ENCODE assay signal across 8 cellular contexts in the genomic region with DNA sequence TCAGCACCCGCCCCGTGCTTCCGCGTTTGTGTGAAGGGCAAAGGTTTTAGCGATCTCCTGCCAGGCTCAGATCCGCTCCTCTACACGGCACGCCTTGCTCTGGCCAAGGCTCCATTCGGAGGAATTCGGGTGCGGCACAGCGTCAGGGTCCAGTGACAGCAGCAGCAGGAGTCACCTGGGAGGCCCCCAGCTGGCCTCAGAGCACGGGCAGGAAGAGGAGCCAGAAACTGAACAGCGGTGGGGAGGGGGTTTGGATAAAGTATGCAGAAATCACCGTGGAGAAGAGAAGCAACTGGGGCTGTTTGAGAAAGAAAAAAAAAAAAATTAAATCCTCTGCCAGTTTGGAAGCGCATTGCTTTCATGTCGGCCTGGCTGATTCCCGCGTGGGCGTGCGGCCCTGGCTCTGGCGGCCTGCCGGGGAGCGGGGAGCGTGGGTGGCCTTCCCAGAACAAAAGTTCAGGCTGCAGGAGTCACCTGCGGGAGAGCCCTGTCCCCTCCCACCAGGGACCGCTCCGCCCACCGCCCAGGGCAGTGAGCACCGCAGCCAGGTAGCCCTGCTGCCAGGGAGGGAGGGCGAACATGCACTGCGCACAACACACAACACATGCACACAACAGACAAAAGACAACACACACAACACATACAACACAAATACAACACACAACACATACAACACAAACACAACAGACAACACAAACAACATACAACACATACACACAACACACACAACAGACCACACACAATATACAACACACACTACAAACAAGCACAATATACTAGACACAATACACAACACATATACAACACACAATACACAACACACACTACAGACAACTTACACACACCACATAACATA.
DNase-seq lines count a peak whose midpoint lies in the region; ATAC-seq and TF ChIP-seq lines count a peak whose summit lies in the region.

No MANE protein-coding gene starts in this region.

- H3K9ac ChIP-seq in H9 (ENCODE audit: extremely low read depth, insufficient read length, low read length) (no peak overlapping the region), NT2/D1 (ENCODE audit: insufficient read length, low read depth) (peak overlapping the region; percentile 44)

- H2BK15ac ChIP-seq in H9 (ENCODE audit: low read depth, low read length), result no peak overlapping the region

- TF ChIP-seq CTCF in H9 (conservative IDR thresholded peaks at IDR 0.05) (no peak), esophagus muscularis mucosa (IDR thresholded peaks at IDR 0.05) (no peak), nephron progenitor cell (IDR thresholded peaks at IDR 0.05) (no peak)

- H3K36me3 ChIP-seq in NT2/D1 (ENCODE audit: insufficient read depth, insufficient read length, low read length) (no peaks in the 10 kb centered on the region), esophagus muscularis mucosa (no peaks in the 10 kb centered on the region)

- peaks cover 25% of the 10 kb centered on the region for H3K27me3 Mint-ChIP-seq in H9 (ENCODE audit: low read depth)
- H3K27me3 Mint-ChIP-seq in nephron progenitor cell (ENCODE audit: low read depth, poor library complexity), result peaks cover 21% of the 10 kb centered on the region

- H2BK20ac ChIP-seq in H9 (ENCODE audit: low read depth, low read length, poor library complexity, severe bottlenecking), result no peak overlapping the region

- ATAC-seq in GM21390 (IDR thresholded peaks at IDR 0.05; ENCODE audit: unreplicated experiment), result no peak
- ATAC-seq in GM18505 (IDR thresholded peaks at IDR 0.05; ENCODE audit: unreplicated experiment), result no peak

- peak overlapping the region in 1 of 3 experiments; percentile 42; a peak in 1 of 7 replicates for H3K27ac Mint-ChIP-seq in H9
- H3K27ac Mint-ChIP-seq in nephron progenitor cell, result no peak overlapping the region

- no peak for TF ChIP-seq POLR2A in esophagus muscularis mucosa (IDR thresholded peaks at IDR 0.05; ENCODE audit: low read depth)
- no peak for TF ChIP-seq POLR2A in GM18505 (IDR thresholded peaks at IDR 0.05; ENCODE audit: borderline replicate concordance, extremely low read depth, insufficient read depth, insufficient read length)

- peak overlapping the region; percentile 31 for H3K4me3 ChIP-seq in NT2/D1 (ENCODE audit: insufficient read length, low read depth)
- H3K4me3 ChIP-seq in esophagus muscularis mucosa, result peak overlapping the region; percentile 17 to 31 (median 24)

- no peaks in the 10 kb centered on the region for H4K20me1 ChIP-seq in H9 (ENCODE audit: control insufficient read depth, insufficient read depth, insufficient read length)

- no peak overlapping the region for H3K18ac ChIP-seq in H9 (ENCODE audit: insufficient read length, low read depth, low read length)

- no peak overlapping the region for H2BK12ac ChIP-seq in H9 (ENCODE audit: insufficient read length, low read depth, low read length)

- no CpG with 5 or more reads among the region's 32 CpGs for WGBS in H9 (ENCODE audit: extremely low coverage, insufficient read length, low lambda C conversion rate)
- 15% methylated on average over 23 of the region's 32 CpGs for WGBS in esophagus muscularis mucosa

- peak; percentile 84 for DNase-seq in H9
- DNase-seq in NT2/D1 (ENCODE audit: low read depth, low spot score), result no peak
- peak; percentile 93 for DNase-seq in esophagus muscularis mucosa (ENCODE audit: extremely low spot score)
- DNase-seq in nephron progenitor cell, result peak; percentile 65
- no peak for DNase-seq in dedifferentiated amniotic fluid mesenchymal stem cell (ENCODE audit: extremely low spot score)
- no peak for DNase-seq in NCI-H1048 (lab: John Stamatoyannopoulos, UW)

- H3K4me1 Mint-ChIP-seq in H9 (peaks cover 35 to 51% of the 10 kb centered on the region in 2 experiments), nephron progenitor cell (peaks cover 9% of the 10 kb centered on the region)

- H4K5ac ChIP-seq in H9 (ENCODE audit: insufficient read length, low read depth, low read length), result no peak overlapping the region

- no peak overlapping the region for H3K27ac ChIP-seq in H9 (ENCODE audit: insufficient read length, low read depth, low read length)
- H3K27ac ChIP-seq in esophagus muscularis mucosa (replicated peaks in 1 of 4), result peak overlapping the region; percentile 80 to 83 (median 81)

- H3K23me2 ChIP-seq in H9 (ENCODE audit: insufficient read length, low read depth, low read length, poor library complexity, severe bottlenecking), result peaks cover 8% of the 10 kb centered on the region

- no peaks in the 10 kb centered on the region for H3K79me2 ChIP-seq in H9 (ENCODE audit: insufficient read depth, low read length)

- no peak overlapping the region for H3K4ac ChIP-seq in H9 (ENCODE audit: low read depth, low read length)

- no peak overlapping the region for H2AFZ ChIP-seq in H9 (ENCODE audit: low read length)

- no peak overlapping the region for H2AK5ac ChIP-seq in H9 (ENCODE audit: insufficient read length, low read length)

- H3K36me3 Mint-ChIP-seq in H9 (ENCODE audit: insufficient read depth in 1 of 3, low read depth in 3 of 3) (no peaks in the 10 kb centered on the region; a peak in 1 of 7 replicates), nephron progenitor cell (ENCODE audit: low read depth) (no peaks in the 10 kb centered on the region)

- TF ChIP-seq EP300 in esophagus muscularis mucosa (IDR thresholded peaks at IDR 0.05), result no peak

- 0 out of 2 replicates have a peak overlapping the region, but pooled peaks have one; percentile 0 for H3K14ac ChIP-seq in H9 (ENCODE audit: insufficient read depth, low read length)

- H3K4me3 Mint-ChIP-seq in H9 (peak overlapping the region in 1 of 2 experiments; percentile 80; a peak in 3 of 5 replicates), nephron progenitor cell (peak overlapping the region; percentile 80)

- no peak overlapping the region for H4K91ac ChIP-seq in H9 (ENCODE audit: insufficient read length, low read depth, low read length)

- H2BK120ac ChIP-seq in H9 (ENCODE audit: low read depth, low read length, poor library complexity, severe bottlenecking), result no peak overlapping the region

- H3K56ac ChIP-seq in H9 (ENCODE audit: insufficient read length, low read depth, low read length), result no peak overlapping the region

- H3K79me1 ChIP-seq in H9 (ENCODE audit: insufficient read depth, low read depth, low read length, poor library complexity, severe bottlenecking), result no peaks in the 10 kb centered on the region

- H4K8ac ChIP-seq in H9 (replicated peaks; ENCODE audit: insufficient read length, low read depth, low read length), result no peak overlapping the region

- no peak overlapping the region for H3K23ac ChIP-seq in H9 (ENCODE audit: insufficient read length, low read depth, low read length)

- H3K4me2 ChIP-seq in H9 (ENCODE audit: insufficient read depth, insufficient read length, low read length), result peak overlapping the region; percentile 72

- H3K27me3 ChIP-seq in H9 (ENCODE audit: insufficient read depth, low read length), result no peaks in the 10 kb centered on the region
- peaks cover 25% of the 10 kb centered on the region for H3K27me3 ChIP-seq in NT2/D1 (ENCODE audit: insufficient read depth, insufficient read length)
- no peaks in the 10 kb centered on the region for H3K27me3 ChIP-seq in esophagus muscularis mucosa

- H3K4me1 ChIP-seq in H9 (ENCODE audit: insufficient read depth, low read length), result peaks cover 5% of the 10 kb centered on the region; the same call in 1 of the 2 replicates
- peaks cover 25% of the 10 kb centered on the region for H3K4me1 ChIP-seq in NT2/D1 (ENCODE audit: insufficient read depth, insufficient read length)
- peaks cover 38 to 48% (median 43%) of the 10 kb centered on the region in 4 donors for H3K4me1 ChIP-seq in esophagus muscularis mucosa

- H3K9me3 ChIP-seq in H9 (ENCODE audit: control insufficient read depth, low read depth, low read length) (no peaks in the 10 kb centered on the region), NT2/D1 (ENCODE audit: insufficient read depth, low read length) (no peaks in the 10 kb centered on the region), esophagus muscularis mucosa (no peaks in the 10 kb centered on the region)

- H3T11ph ChIP-seq in H9 (ENCODE audit: low read length), result no peak overlapping the region

- intact Hi-C loops in esophagus muscularis mucosa (cut with DNase I), result no loop called here

- H3K9me3 Mint-ChIP-seq in H9 (no peaks in the 10 kb centered on the region), nephron progenitor cell (no peaks in the 10 kb centered on the region)

- H2BK5ac ChIP-seq in H9 (ENCODE audit: insufficient read length, low read length), result no peak overlapping the region

Comparison
In these comparisons a context has a peak if more than half of its experiments do, and no peak if none do; other contexts are left out.
1. DNase-seq: peak in H9 (single experiment), esophagus muscularis mucosa (single experiment) and nephron progenitor cell (single experiment); none in NT2/D1 (single experiment), dedifferentiated amniotic fluid mesenchymal stem cell (single experiment) and NCI-H1048 (single experiment).